In the genomic region with DNA sequence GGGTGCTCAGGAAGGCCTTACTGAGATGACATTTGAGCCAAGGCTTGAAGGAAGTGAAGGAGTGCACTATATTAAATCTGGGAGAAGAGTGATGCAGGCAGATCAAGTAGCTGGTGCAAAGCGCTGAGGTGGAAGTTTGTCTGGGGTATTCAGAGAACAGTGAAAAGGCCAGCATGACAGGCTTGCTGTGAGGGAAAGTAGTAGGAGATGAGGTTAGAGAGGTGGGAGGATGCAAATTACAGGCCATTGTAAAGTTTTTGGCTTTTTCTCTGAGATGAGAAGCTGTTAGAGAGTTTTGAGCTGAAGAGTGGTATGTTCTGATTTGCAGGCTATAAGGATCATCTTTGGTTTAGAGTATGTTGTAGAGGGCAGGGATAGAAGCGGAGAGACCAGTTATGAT, we compare ENCODE assay signal across 23 cellular contexts.
"Had no signal": no experiment of that assay in that cellular context is flagged by ENCODE, and none has a peak within 500 bp of the region (broad histone marks: within the 10 kb centered on the region; RNA-seq: fewer than 3 reads in every experiment).

No MANE protein-coding gene starts in this region.

- H3K36me3 ChIP-seq: ascending aorta, Peyer's patch had no signal

- H3K9me3 ChIP-seq: ascending aorta, body of pancreas, Peyer's patch, SJCRH30, SK-N-SH had no signal

- H3K4me3 ChIP-seq: ascending aorta, body of pancreas, coronary artery, Peyer's patch, SJCRH30 had no signal

- H3K9ac ChIP-seq: SK-N-SH had no signal

- H3K27ac ChIP-seq: ascending aorta, body of pancreas, coronary artery, Peyer's patch, RWPE1, SJCRH30 had no signal

- DNase-seq: activated CD4-positive, alpha-beta T cell treated with anti-CD3 and anti-CD28 coated beads for 4 hours; activated CD4-positive, alpha-beta T cell treated with anti-CD3 and anti-CD28 coated beads, Interleukin-2, amount 50 U/mL, for 48 hours; activated CD8-positive, alpha-beta memory T cell treated with anti-CD3 and anti-CD28 coated beads, Interleukin-2, amount 10 ng/mL, durations not matched to agents 7 days and 5 days; activated effector memory CD4-positive, alpha-beta T cell treated with Interleukin-2 at 50 U/mL for 16 hours; activated naive CD4-positive, alpha-beta T cell; activated T-cell treated with anti-CD3 and anti-CD28 coated beads, Interleukin-2, amount 50 U/mL, for 24 hours; body of pancreas; central memory CD4-positive, alpha-beta T cell; NCI-H1092; NCI-H1930; NCI-H2171; NCI-H2227 treated with DMSO at 0.1 percent for 48 hours; NCI-H526; NK-92 treated with Interleukin-12 subunit alpha and Interleukin-12 subunit beta, amount 100 ng/mL, for 24 hours; Peyer's patch; Right ventricle myocardium superior; SJCRH30; SK-N-SH had no signal

- H3K4me2 ChIP-seq: SK-N-SH had no signal

- H3K27me3 ChIP-seq: ascending aorta, body of pancreas, Peyer's patch, SJCRH30 had no signal

- FAIRE-seq: bronchial epithelial cell had no signal

- ATAC-seq: activated CD4-positive, CD25-positive, alpha-beta regulatory T cell treated with anti-CD3 and anti-CD28 coated beads, Interleukin-2, amount 50 U/mL, for 24 hours; activated CD8-positive, alpha-beta memory T cell treated with anti-CD3 and anti-CD28 coated beads, Interleukin-2, amount 10 ng/mL, durations not matched to agents 7 days and 5 days; body of pancreas had no signal

- H3K4me1 ChIP-seq: ascending aorta, Peyer's patch, SJCRH30 had no signal

- H3K9me2 ChIP-seq: SK-N-SH had no signal
